19 cellular contexts compared by ENCODE assay signal in genomic region chr10:11729790-11730315, GRCh38. TPM values are rescaled to one million over a fixed set of nuclear protein-coding genes. Genes with fewer than 3 reads are reported as not detected.
DNase-seq lines count a peak whose midpoint lies in the region; ATAC-seq, FAIRE-seq and TF ChIP-seq lines count a peak whose summit lies in the region.
"Had no signal": no experiment of that assay in that cellular context is flagged by ENCODE, and none has a peak within 500 bp of the region (broad histone marks: within the 10 kb centered on the region; RNA-seq: fewer than 3 reads in every experiment).

No MANE protein-coding gene starts in this region.

- H3K9ac ChIP-seq in H1 (replicated peaks in 1 of 4; ENCODE audit: extremely low read depth in 1 of 4, low read depth in 3 of 4, low read length in 3 of 4) = no peak overlapping the region
- H3K9ac ChIP-seq: GM23248 had no signal

- WGBS in H1 (ENCODE audit: extremely low coverage in 1 of 2, insufficient coverage in 1 of 2, insufficient read length in 1 of 2, insufficient replicate concordance in 2 of 2, low coverage in 1 of 2, low lambda C conversion rate in 2 of 2, missing lambda C conversion rate in 1 of 2), 2 experiments = 96% methylated on average over 3 of the region's 3 CpGs; no CpG with 5 or more reads in 1 of the 2 experiments

- CTCF ChIA-PET in H1 (lab: Charles Lee; ENCODE audit: partially characterized antibody) = interaction anchor here (1.0 to 1.1 kb wide), 2 partner anchors 16 to 181 kb away, joined by 3 read pairs; no protein-coding TSS in a partner anchor

- no peak overlapping the region for H4K5ac ChIP-seq in H1 (ENCODE audit: insufficient read length, low read depth, low read length)

- TF ChIP-seq RAD21 in H1 (IDR thresholded peaks at IDR 0.05 in 1 of 2, conservative IDR thresholded peaks at IDR 0.05 in 1 of 2; ENCODE audit: low read depth in 2 of 2, low read length in 2 of 2) = no peak

- ATAC-seq in natural killer cell treated with Interleukin-12 subunit alpha and Interleukin-12 subunit beta and Interleukin-15 and Interleukin-18, amount 100 ng/mL, for 72 hours = peak; percentile 49 to 64
- ATAC-seq in stimulated activated effector memory CD8-positive, alpha-beta T cell treated with anti-CD3 and anti-CD28 coated beads, Interleukin-12 subunit alpha, Interleukin-12 subunit beta, amount 100 ng/mL, for 72 hours = peak; percentile 53
- ATAC-seq in HG03175 (IDR thresholded peaks at IDR 0.05; ENCODE audit: unreplicated experiment) = no peak
- ATAC-seq in HG03457 (IDR thresholded peaks at IDR 0.05; ENCODE audit: unreplicated experiment) = no peak
- ATAC-seq in HG03135 (IDR thresholded peaks at IDR 0.05; ENCODE audit: unreplicated experiment) = no peak
- ATAC-seq: HCT116 had no signal

- H3K79me1 ChIP-seq in H1 (ENCODE audit: low read depth, low read length) = no peaks in the 10 kb centered on the region

- H3K27ac Mint-ChIP-seq in natural killer cell treated with Interleukin-12 subunit alpha and Interleukin-12 subunit beta and Interleukin-15 and Interleukin-18, amount 100 ng/mL, for 72 hours = no peak overlapping the region
- no peak overlapping the region for H3K27ac Mint-ChIP-seq in stimulated activated effector memory CD8-positive, alpha-beta T cell treated with anti-CD3 and anti-CD28 coated beads, Interleukin-12 subunit alpha, Interleukin-12 subunit beta, amount 100 ng/mL, for 72 hours
- H3K27ac Mint-ChIP-seq: CD4-positive, alpha-beta memory T cell; H9 had no signal

- no peak overlapping the region for H2AK5ac ChIP-seq in H1 (ENCODE audit: low read depth, low read length)

- no peak overlapping the region for H3K23ac ChIP-seq in H1 (ENCODE audit: insufficient read length)

- no peak overlapping the region for H2BK120ac ChIP-seq in H1 (replicated peaks; ENCODE audit: low read depth, low read length)

- peaks cover 5% of the 10 kb centered on the region in 2 donors for H3K4me1 Mint-ChIP-seq in natural killer cell treated with Interleukin-12 subunit alpha and Interleukin-12 subunit beta and Interleukin-15 and Interleukin-18, amount 100 ng/mL, for 72 hours (ENCODE audit: low read depth in 2 of 2)
- H3K4me1 Mint-ChIP-seq in stimulated activated effector memory CD8-positive, alpha-beta T cell treated with anti-CD3 and anti-CD28 coated beads, Interleukin-12 subunit alpha, Interleukin-12 subunit beta, amount 100 ng/mL, for 72 hours = peaks cover 6% of the 10 kb centered on the region

- H3K4me3 ChIP-seq in bronchial epithelial cell (ENCODE audit: low read depth, low read length) (no peak overlapping the region), H1 (ENCODE audit: extremely low read depth in 1 of 4, insufficient read depth in 2 of 4, low read depth in 3 of 4, low read length in 4 of 4) (no peak overlapping the region)
- H3K4me3 ChIP-seq: GM23248 had no signal

- H3K4me2 ChIP-seq in H1 (ENCODE audit: insufficient read depth in 1 of 2, low read depth in 2 of 2, low read length in 2 of 2) = no peak overlapping the region

- POLR2A ChIA-PET in H1 (lab: Charles Lee; ENCODE audit: partially characterized antibody) = no interaction called here

- H3K18ac ChIP-seq in H1 (ENCODE audit: extremely low read depth, low read length) = no peak overlapping the region

- H3K27me3 ChIP-seq in bronchial epithelial cell (ENCODE audit: control insufficient read depth, insufficient read depth, low read length) (no peaks in the 10 kb centered on the region), H1 (replicated peaks in 1 of 4; ENCODE audit: control insufficient read depth in 3 of 4, extremely low read depth in 1 of 4, insufficient read depth in 3 of 4, low read length in 3 of 4) (no peaks in the 10 kb centered on the region)

- H2AFZ ChIP-seq in H1 (ENCODE audit: low read length) = no peak overlapping the region
- H2AFZ ChIP-seq: GM23248 had no signal

- no peak overlapping the region for H2BK12ac ChIP-seq in H1 (ENCODE audit: low read depth, low read length)

- no peak overlapping the region for H3K4me3 Mint-ChIP-seq in natural killer cell treated with Interleukin-12 subunit alpha and Interleukin-12 subunit beta and Interleukin-15 and Interleukin-18, amount 100 ng/mL, for 72 hours
- no peak overlapping the region for H3K4me3 Mint-ChIP-seq in stimulated activated effector memory CD8-positive, alpha-beta T cell treated with anti-CD3 and anti-CD28 coated beads, Interleukin-12 subunit alpha, Interleukin-12 subunit beta, amount 100 ng/mL, for 72 hours
- H3K4me3 Mint-ChIP-seq: CD4-positive, alpha-beta memory T cell; H9 had no signal

- H3K9me3 Mint-ChIP-seq in natural killer cell treated with Interleukin-12 subunit alpha and Interleukin-12 subunit beta and Interleukin-15 and Interleukin-18, amount 100 ng/mL, for 72 hours = no peaks in the 10 kb centered on the region
- H3K9me3 Mint-ChIP-seq in stimulated activated effector memory CD8-positive, alpha-beta T cell treated with anti-CD3 and anti-CD28 coated beads, Interleukin-12 subunit alpha, Interleukin-12 subunit beta, amount 100 ng/mL, for 72 hours = peaks cover 3% of the 10 kb centered on the region

- DNase-seq in bronchial epithelial cell (ENCODE audit: low read depth) = no peak
- no peak for DNase-seq in H1 (ENCODE audit: low read depth in 1 of 2, low spot score in 2 of 2)
- no peak for DNase-seq in natural killer cell treated with Interleukin-12 subunit alpha and Interleukin-12 subunit beta and Interleukin-15 and Interleukin-18, amount 100 ng/mL, for 72 hours (ENCODE audit: low spot score)
- DNase-seq in stimulated activated effector memory CD8-positive, alpha-beta T cell treated with anti-CD3 and anti-CD28 coated beads, Interleukin-12 subunit alpha, Interleukin-12 subunit beta, amount 100 ng/mL, for 72 hours (ENCODE audit: low spot score in 2 of 2) = no peak
- DNase-seq: C1 segment of cervical spinal cord; Calu3; CD4-positive, alpha-beta memory T cell; COR-L47; DND-41; GM23248; H9 had no signal

- peaks cover 0 to 6% of the 10 kb centered on the region in 2 experiments; a peak in 1 of 4 replicates for H3K9me3 ChIP-seq in H1 (ENCODE audit: insufficient read depth in 2 of 2, low read depth in 1 of 2, low read length in 1 of 2)

- H3K27ac ChIP-seq in H1 (ENCODE audit: low read depth, low read length) = no peak overlapping the region
- H3K27ac ChIP-seq: GM23248 had no signal

- no peak overlapping the region for H2BK20ac ChIP-seq in H1 (ENCODE audit: low read length)

- H3K27me3 Mint-ChIP-seq in natural killer cell treated with Interleukin-12 subunit alpha and Interleukin-12 subunit beta and Interleukin-15 and Interleukin-18, amount 100 ng/mL, for 72 hours = peaks cover 5 to 19% of the 10 kb centered on the region in 2 donors

- H4K8ac ChIP-seq in H1 (ENCODE audit: extremely low read depth, insufficient read depth, low read length) = 0 out of 2 replicates have a peak overlapping the region, but pooled peaks have one; percentile 5

- H3K56ac ChIP-seq in H1 (replicated peaks; ENCODE audit: insufficient read length, low read depth, low read length) = no peak overlapping the region

- peak; percentile 76 for FAIRE-seq in bronchial epithelial cell (lab: Jason Lieb, UNC)
- no peak for FAIRE-seq in H1 (lab: Jason Lieb, UNC)
- FAIRE-seq: G401.6, GM12892, GM19239 had no signal

- no peak overlapping the region for H3K14ac ChIP-seq in H1 (ENCODE audit: insufficient read length)

- H3K79me2 ChIP-seq in H1 (ENCODE audit: control insufficient read depth in 1 of 2, insufficient read depth in 2 of 2, low read length in 2 of 2) = no peaks in the 10 kb centered on the region

- no peaks in the 10 kb centered on the region for H4K20me1 ChIP-seq in H1 (replicated peaks in 1 of 2; ENCODE audit: control insufficient read depth in 1 of 2, insufficient read depth in 2 of 2, low read length in 2 of 2)

- no peaks in the 10 kb centered on the region for H3K23me2 ChIP-seq in H1 (ENCODE audit: low read depth, low read length)

- H3K36me3 ChIP-seq in bronchial epithelial cell (ENCODE audit: control insufficient read depth, insufficient read depth, low read length) = no peaks in the 10 kb centered on the region
- H3K36me3 ChIP-seq in H1 (ENCODE audit: control insufficient read depth in 2 of 4, insufficient read depth in 4 of 4, low read length in 3 of 4) = no peaks in the 10 kb centered on the region

- H3K4me1 ChIP-seq in H1 (replicated peaks in 1 of 4; ENCODE audit: control insufficient read depth in 3 of 4, insufficient read depth in 4 of 4, low read length in 3 of 4) = no peaks in the 10 kb centered on the region

- no peak for TF ChIP-seq EP300 in H1 (IDR thresholded peaks at IDR 0.05; ENCODE audit: borderline replicate concordance in 1 of 2, low read depth in 2 of 2, low read length in 2 of 2)

- TF ChIP-seq CTCF in bronchial epithelial cell (IDR thresholded peaks at IDR 0.05; ENCODE audit: insufficient read depth, low read length, severe bottlenecking) (no peak), H1 (IDR thresholded peaks at IDR 0.05; ENCODE audit: control extremely low read depth in 1 of 3, insufficient read depth in 1 of 3, low read depth in 1 of 3, low read length in 3 of 3) (no peak)

- no peaks in the 10 kb centered on the region for H3K36me3 Mint-ChIP-seq in natural killer cell treated with Interleukin-12 subunit alpha and Interleukin-12 subunit beta and Interleukin-15 and Interleukin-18, amount 100 ng/mL, for 72 hours
- H3K36me3 Mint-ChIP-seq in stimulated activated effector memory CD8-positive, alpha-beta T cell treated with anti-CD3 and anti-CD28 coated beads, Interleukin-12 subunit alpha, Interleukin-12 subunit beta, amount 100 ng/mL, for 72 hours = no peaks in the 10 kb centered on the region
- H3K36me3 Mint-ChIP-seq: CD4-positive, alpha-beta memory T cell had no signal

- H2BK5ac ChIP-seq in H1 (ENCODE audit: low read depth, low read length) = no peak overlapping the region

- no peak overlapping the region for H3K4ac ChIP-seq in H1 (replicated peaks; ENCODE audit: insufficient read length, low read depth, low read length)

- TF ChIP-seq POLR2A in H1 (IDR thresholded peaks at IDR 0.05; ENCODE audit: control extremely low read depth in 1 of 2, low read depth in 2 of 2, low read length in 2 of 2) = no peak

- H2BK15ac ChIP-seq in H1 (ENCODE audit: low read length) = no peak overlapping the region

- no peak overlapping the region for H4K91ac ChIP-seq in H1 (replicated peaks; ENCODE audit: insufficient read length, low read length)

TF ChIP-seq in H1, 55 proteins besides CTCF, POLR2A, EP300 and RAD21 (continues in another document):
- no peak for TF ChIP-seq TEAD4 (IDR thresholded peaks at IDR 0.05; ENCODE audit: low read depth, low read length)

RNA-seq across cellular contexts. Expression of gene ECHDC3, which starts 12.3 kb away (rescaled TPM):
- total RNA-seq in bronchial epithelial cell = 1.6 and 10.0 TPM in 2 replicates
- total RNA-seq in H1 (2021; fragmentation: NEBNext Ultra II Directional; extraction: Animal tissue kit (Norgen Biotek cat#: 25700)) = 19.9 and 20.1 TPM in 2 replicates
- polyA plus RNA-seq in H1 (2011; rRNA removed) = 15.6 and 19.1 TPM in 2 replicates
- polyA plus RNA-seq in H1 (2011; cell fraction: cytosol; rRNA removed) = 18.1 TPM
- 18.7 TPM for polyA plus RNA-seq in H1 (2011; cell fraction: nucleus; rRNA removed)
- 8.2 to 11.5 TPM (median 10.6 TPM) in 4 replicates for polyA plus RNA-seq in H1 (2012, experiment 1 of 2)
- 9.6 TPM for polyA plus RNA-seq in H1 (2012, experiment 2 of 2)
- polyA plus RNA-seq in H1 (2013, experiment 1 of 2) = 13.1 TPM
- 11.3 TPM for polyA plus RNA-seq in H1 (2013, experiment 2 of 2)
- polyA minus RNA-seq in H1 (2011; rRNA and poly(A)+ RNA removed) = 12.3 and 13.7 TPM in 2 replicates
- polyA minus RNA-seq in H1 (2011; cell fraction: cytosol; rRNA and poly(A)+ RNA removed) = 5.9 TPM
- polyA minus RNA-seq in H1 (2011; cell fraction: nucleus; rRNA and poly(A)+ RNA removed) = 11.9 TPM
- total RNA-seq in natural killer cell treated with Interleukin-12 subunit alpha and Interleukin-12 subunit beta and Interleukin-15 and Interleukin-18, amount 100 ng/mL, for 72 hours = 1 to 10 TPM; 1.3 to 2.0 TPM
- total RNA-seq: A172 had no signal

Comparison
In these comparisons a context has a peak if more than half of its experiments do, and no peak if none do; other contexts are left out.
1. ATAC-seq: peak in natural killer cell treated with Interleukin-12 subunit alpha and Interleukin-12 subunit beta and Interleukin-15 and Interleukin-18, amount 100 ng/mL, for 72 hours (2 of 2) and stimulated activated effector memory CD8-positive, alpha-beta T cell treated with anti-CD3 and anti-CD28 coated beads, Interleukin-12 subunit alpha, Interleukin-12 subunit beta, amount 100 ng/mL, for 72 hours (single experiment); none in HG03175 (single experiment), HG03457 (single experiment) and HG03135 (single experiment).